2 cellular contexts compared by ENCODE assay signal in the genomic region with DNA sequence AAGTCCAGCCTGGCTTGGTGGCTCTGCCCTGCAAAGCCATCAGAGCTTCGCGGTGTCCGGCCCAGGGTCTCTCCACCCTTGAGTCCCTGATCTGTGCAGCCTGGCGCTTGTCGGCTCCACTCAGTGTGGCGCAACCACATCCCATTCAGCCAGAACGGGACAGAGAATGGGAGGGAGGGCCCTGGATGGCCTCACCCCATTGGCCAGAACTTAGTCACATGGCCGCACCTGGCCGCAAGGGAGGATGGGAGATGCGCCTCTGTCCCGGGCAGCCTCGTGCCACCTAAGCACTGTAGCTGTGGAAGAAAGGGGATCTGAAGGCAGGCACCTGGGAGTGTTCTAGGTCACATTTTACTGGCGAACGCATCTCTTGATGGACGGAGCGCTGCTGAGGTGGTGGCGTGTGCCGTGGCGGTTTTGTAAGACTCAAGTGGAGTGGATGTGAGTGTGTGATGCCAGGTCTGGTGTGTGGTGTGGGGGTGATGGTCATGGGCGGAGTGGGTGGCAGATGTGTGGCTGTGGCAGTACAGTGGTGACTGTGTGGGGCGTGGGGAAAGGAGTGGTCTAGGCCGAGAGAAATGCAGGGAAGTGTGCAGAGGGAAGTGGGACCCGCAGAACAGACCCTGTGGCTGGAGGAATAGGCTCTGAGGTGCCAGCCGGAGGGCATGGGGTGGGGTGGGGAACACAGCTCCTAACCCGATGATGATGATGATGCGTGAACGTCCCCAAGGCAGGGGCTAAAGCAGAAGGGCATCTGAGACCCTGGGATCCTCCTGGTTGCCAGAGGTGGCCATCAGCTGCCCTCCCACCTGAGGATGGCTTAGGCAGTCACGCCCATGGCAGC.
A peak's percentile ranks its signal among the peaks of the same experiment; 100 is the strongest.
TF ChIP-seq lines count a peak whose summit lies in the region.

No MANE protein-coding gene starts in this region.

TF ChIP-seq in HCT116, 20 proteins besides CTCF, POLR2A, EP300 and RAD21:
- TF ChIP-seq SRF (IDR thresholded peaks at IDR 0.05; ENCODE audit: low read depth) (no peak), EGR1 (IDR thresholded peaks at IDR 0.05; ENCODE audit: low read depth) (no peak), EZH2phosphoT487 (IDR thresholded peaks at IDR 0.05; ENCODE audit: borderline replicate concordance) (no peak), SP1 (IDR thresholded peaks at IDR 0.05; ENCODE audit: low read depth) (no peak), SIN3A (IDR thresholded peaks at IDR 0.05; ENCODE audit: low read depth) (no peak), CEBPB (IDR thresholded peaks at IDR 0.05; ENCODE audit: low read depth) (no peak)

TF ChIP-seq in K562, 482 proteins besides CTCF, POLR2A, EP300 and RAD21 (continues in another document):
- 0 out of 2 replicates have a peak, but pooled peaks have one; percentile 7 for TF ChIP-seq MTA3 (IDR thresholded peaks at IDR 0.05; ENCODE audit: borderline replicate concordance)
- no peak for TF ChIP-seq POU5F1 (IDR thresholded peaks at IDR 0.05; ENCODE audit: borderline replicate concordance, low read depth, low read length, partially characterized antibody)
- no peak for TF ChIP-seq ZNF174 (CRISPR knock-in tag; IDR thresholded peaks at IDR 0.05)
- no peak for TF ChIP-seq HDAC6 (IDR thresholded peaks at IDR 0.05; ENCODE audit: low read depth, low read length)
- TF ChIP-seq, protein P1, sequence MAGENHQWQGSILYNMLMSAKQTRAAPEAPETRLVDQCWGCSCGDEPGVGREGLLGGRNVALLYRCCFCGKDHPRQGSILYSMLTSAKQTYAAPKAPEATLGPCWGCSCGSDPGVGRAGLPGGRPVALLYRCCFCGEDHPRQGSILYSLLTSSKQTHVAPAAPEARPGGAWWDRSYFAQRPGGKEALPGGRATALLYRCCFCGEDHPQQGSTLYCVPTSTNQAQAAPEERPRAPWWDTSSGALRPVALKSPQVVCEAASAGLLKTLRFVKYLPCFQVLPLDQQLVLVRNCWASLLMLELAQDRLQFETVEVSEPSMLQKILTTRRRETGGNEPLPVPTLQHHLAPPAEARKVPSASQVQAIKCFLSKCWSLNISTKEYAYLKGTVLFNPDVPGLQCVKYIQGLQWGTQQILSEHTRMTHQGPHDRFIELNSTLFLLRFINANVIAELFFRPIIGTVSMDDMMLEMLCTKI (IDR thresholded peaks at IDR 0.05; ENCODE audit: partially characterized antibody): no peak
- no peak for TF ChIP-seq XRCC4 (IDR thresholded peaks at IDR 0.05; ENCODE audit: extremely low read depth, insufficient read depth, insufficient read length)
- TF ChIP-seq ZNF431 (CRISPR knock-in tag; IDR thresholded peaks at IDR 0.05): peak; percentile 69; the same call in 1 of the 2 replicates
- TF ChIP-seq FIP1L1 (IDR thresholded peaks at IDR 0.05; ENCODE audit: low read depth, low read length, poor library complexity, severe bottlenecking): no peak
- no peak for TF ChIP-seq TRIM28 (IDR thresholded peaks at IDR 0.05)
- TF ChIP-seq, protein P2, sequence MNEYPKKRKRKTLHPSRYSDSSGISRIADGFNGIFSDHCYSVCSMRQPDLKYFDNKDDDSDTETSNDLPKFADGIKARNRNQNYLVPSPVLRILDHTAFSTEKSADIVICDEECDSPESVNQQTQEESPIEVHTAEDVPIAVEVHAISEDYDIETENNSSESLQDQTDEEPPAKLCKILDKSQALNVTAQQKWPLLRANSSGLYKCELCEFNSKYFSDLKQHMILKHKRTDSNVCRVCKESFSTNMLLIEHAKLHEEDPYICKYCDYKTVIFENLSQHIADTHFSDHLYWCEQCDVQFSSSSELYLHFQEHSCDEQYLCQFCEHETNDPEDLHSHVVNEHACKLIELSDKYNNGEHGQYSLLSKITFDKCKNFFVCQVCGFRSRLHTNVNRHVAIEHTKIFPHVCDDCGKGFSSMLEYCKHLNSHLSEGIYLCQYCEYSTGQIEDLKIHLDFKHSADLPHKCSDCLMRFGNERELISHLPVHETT (CRISPR knock-in tag; conservative IDR thresholded peaks at IDR 0.05 in 1 of 2, IDR thresholded peaks at IDR 0.05 in 1 of 2): no peak
- TF ChIP-seq ZNF24 (IDR thresholded peaks at IDR 0.05): no peak
- no peak for TF ChIP-seq FOSL1 (tag; conservative IDR thresholded peaks at IDR 0.05)
- no peak for TF ChIP-seq TCF3 (CRISPR knock-in tag; IDR thresholded peaks at IDR 0.05)
- TF ChIP-seq ZNF561 (CRISPR knock-in tag; conservative IDR thresholded peaks at IDR 0.05): no peak
- no peak for TF ChIP-seq THRA (IDR thresholded peaks at IDR 0.05)
- no peak for TF ChIP-seq IRF9 (tag; IDR thresholded peaks at IDR 0.05)
- peak; percentile 84 for TF ChIP-seq ZNF143 (CRISPR knock-in tag; IDR thresholded peaks at IDR 0.05)
- no peak for TF ChIP-seq POLR3G (IDR thresholded peaks at IDR 0.05; ENCODE audit: extremely low read depth, insufficient read length, insufficient replicate concordance)
- TF ChIP-seq, protein P3, sequence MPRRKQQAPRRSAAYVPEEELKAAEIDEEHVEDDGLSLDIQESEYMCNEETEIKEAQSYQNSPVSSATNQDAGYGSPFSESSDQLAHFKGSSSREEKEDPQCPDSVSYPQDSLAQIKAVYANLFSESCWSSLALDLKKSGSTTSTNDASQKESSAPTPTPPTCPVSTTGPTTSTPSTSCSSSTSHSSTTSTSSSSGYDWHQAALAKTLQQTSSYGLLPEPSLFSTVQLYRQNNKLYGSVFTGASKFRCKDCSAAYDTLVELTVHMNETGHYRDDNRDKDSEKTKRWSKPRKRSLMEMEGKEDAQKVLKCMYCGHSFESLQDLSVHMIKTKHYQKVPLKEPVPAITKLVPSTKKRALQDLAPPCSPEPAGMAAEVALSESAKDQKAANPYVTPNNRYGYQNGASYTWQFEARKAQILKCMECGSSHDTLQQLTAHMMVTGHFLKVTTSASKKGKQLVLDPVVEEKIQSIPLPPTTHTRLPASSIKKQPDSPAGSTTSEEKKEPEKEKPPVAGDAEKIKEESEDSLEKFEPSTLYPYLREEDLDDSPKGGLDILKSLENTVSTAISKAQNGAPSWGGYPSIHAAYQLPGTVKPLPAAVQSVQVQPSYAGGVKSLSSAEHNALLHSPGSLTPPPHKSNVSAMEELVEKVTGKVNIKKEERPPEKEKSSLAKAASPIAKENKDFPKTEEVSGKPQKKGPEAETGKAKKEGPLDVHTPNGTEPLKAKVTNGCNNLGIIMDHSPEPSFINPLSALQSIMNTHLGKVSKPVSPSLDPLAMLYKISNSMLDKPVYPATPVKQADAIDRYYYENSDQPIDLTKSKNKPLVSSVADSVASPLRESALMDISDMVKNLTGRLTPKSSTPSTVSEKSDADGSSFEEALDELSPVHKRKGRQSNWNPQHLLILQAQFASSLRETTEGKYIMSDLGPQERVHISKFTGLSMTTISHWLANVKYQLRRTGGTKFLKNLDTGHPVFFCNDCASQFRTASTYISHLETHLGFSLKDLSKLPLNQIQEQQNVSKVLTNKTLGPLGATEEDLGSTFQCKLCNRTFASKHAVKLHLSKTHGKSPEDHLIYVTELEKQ (CRISPR knock-in tag; IDR thresholded peaks at IDR 0.05): no peak
- TF ChIP-seq RBM39 (optimal IDR thresholded peaks at IDR 0.05; ENCODE audit: low read depth, low read length): no peak
- TF ChIP-seq MLLT1 (IDR thresholded peaks at IDR 0.05): peak in 1 of 2 experiments; percentile 18; a peak in 1 of 4 replicates
- TF ChIP-seq ZNF311 (CRISPR knock-in tag; IDR thresholded peaks at IDR 0.05): no peak
- no peak for TF ChIP-seq AFF1 (IDR thresholded peaks at IDR 0.05; ENCODE audit: low read depth in 1 of 2, partially characterized antibody in 2 of 2)
- TF ChIP-seq CHD1 (IDR thresholded peaks at IDR 0.05; ENCODE audit: low read length): peak; percentile 55
- TF ChIP-seq GABPA (tag; conservative IDR thresholded peaks at IDR 0.05; ENCODE audit: low read depth): no peak
- no peak for TF ChIP-seq MAFK (IDR thresholded peaks at IDR 0.05; ENCODE audit: low read length)
- no peak for TF ChIP-seq ZNF224 (CRISPR knock-in tag; IDR thresholded peaks at IDR 0.05)
- TF ChIP-seq, protein P4, sequence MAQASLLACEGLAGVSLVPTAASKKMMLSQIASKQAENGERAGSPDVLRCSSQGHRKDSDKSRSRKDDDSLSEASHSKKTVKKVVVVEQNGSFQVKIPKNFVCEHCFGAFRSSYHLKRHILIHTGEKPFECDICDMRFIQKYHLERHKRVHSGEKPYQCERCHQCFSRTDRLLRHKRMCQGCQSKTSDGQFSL (CRISPR knock-in tag; IDR thresholded peaks at IDR 0.05): peak; percentile 44
- TF ChIP-seq, protein P4 (tag; IDR thresholded peaks at IDR 0.05): no peak
- TF ChIP-seq MCM3 (IDR thresholded peaks at IDR 0.05): no peak
- no peak for TF ChIP-seq U2AF1 (optimal IDR thresholded peaks at IDR 0.05; ENCODE audit: low read depth, low read length)
- TF ChIP-seq, protein P5, sequence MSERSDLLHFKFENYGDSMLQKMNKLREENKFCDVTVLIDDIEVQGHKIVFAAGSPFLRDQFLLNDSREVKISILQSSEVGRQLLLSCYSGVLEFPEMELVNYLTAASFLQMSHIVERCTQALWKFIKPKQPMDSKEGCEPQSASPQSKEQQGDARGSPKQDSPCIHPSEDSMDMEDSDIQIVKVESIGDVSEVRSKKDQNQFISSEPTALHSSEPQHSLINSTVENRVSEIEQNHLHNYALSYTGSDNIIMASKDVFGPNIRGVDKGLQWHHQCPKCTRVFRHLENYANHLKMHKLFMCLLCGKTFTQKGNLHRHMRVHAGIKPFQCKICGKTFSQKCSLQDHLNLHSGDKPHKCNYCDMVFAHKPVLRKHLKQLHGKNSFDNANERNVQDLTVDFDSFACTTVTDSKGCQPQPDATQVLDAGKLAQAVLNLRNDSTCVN (CRISPR knock-in tag; IDR thresholded peaks at IDR 0.05): peak; percentile 36; the same call in 1 of the 2 replicates
- no peak for TF ChIP-seq ARID2 (IDR thresholded peaks at IDR 0.05)
- TF ChIP-seq SREBF1 (IDR thresholded peaks at IDR 0.05; ENCODE audit: borderline replicate concordance, low read depth, low read length): no peak
- no peak for TF ChIP-seq NUFIP1 (IDR thresholded peaks at IDR 0.05; ENCODE audit: partially characterized antibody)
- no peak for TF ChIP-seq ESRRB (CRISPR knock-in tag; IDR thresholded peaks at IDR 0.05; ENCODE audit: borderline replicate concordance)
- TF ChIP-seq CBFA2T2 (conservative IDR thresholded peaks at IDR 0.05): peak; percentile 30; the same call in 1 of the 2 replicates
